ENCODE assay signal across 8 cellular contexts in genomic region chr1:55215194-55216021, GRCh38. TPM values are rescaled to one million over a fixed set of nuclear protein-coding genes. Genes with fewer than 3 reads are reported as not detected.
A peak's percentile ranks its signal among the peaks of the same experiment; 100 is the strongest.
DNase-seq lines count a peak whose midpoint lies in the region; ATAC-seq and TF ChIP-seq lines count a peak whose summit lies in the region.

A gene with protein sequence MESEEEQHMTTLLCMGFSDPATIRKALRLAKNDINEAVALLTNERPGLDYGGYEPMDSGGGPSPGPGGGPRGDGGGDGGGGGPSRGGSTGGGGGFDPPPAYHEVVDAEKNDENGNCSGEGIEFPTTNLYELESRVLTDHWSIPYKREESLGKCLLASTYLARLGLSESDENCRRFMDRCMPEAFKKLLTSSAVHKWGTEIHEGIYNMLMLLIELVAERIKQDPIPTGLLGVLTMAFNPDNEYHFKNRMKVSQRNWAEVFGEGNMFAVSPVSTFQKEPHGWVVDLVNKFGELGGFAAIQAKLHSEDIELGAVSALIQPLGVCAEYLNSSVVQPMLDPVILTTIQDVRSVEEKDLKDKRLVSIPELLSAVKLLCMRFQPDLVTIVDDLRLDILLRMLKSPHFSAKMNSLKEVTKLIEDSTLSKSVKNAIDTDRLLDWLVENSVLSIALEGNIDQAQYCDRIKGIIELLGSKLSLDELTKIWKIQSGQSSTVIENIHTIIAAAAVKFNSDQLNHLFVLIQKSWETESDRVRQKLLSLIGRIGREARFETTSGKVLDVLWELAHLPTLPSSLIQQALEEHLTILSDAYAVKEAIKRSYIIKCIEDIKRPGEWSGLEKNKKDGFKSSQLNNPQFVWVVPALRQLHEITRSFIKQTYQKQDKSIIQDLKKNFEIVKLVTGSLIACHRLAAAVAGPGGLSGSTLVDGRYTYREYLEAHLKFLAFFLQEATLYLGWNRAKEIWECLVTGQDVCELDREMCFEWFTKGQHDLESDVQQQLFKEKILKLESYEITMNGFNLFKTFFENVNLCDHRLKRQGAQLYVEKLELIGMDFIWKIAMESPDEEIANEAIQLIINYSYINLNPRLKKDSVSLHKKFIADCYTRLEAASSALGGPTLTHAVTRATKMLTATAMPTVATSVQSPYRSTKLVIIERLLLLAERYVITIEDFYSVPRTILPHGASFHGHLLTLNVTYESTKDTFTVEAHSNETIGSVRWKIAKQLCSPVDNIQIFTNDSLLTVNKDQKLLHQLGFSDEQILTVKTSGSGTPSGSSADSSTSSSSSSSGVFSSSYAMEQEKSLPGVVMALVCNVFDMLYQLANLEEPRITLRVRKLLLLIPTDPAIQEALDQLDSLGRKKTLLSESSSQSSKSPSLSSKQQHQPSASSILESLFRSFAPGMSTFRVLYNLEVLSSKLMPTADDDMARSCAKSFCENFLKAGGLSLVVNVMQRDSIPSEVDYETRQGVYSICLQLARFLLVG (N-terminal part only) (minus strand): TSS chr1:55215364. CDS start chr1:55215113, 251 bp downstream.

- POLR2A ChIA-PET in CD8-positive, alpha-beta T cell (lab: Charles Lee): interaction anchor here (0.6 to 1.8 kb wide), 2 partner anchors 10 to 68 kb away, joined by 3 to 5 read pairs; no protein-coding TSS in a partner anchor

- peak; percentile 60 to 91 (median 82) for DNase-seq in CD8-positive, alpha-beta T cell
- DNase-seq in NOMO-1 treated with DMSO at 0.1 percent for 48 hours (lab: John Stamatoyannopoulos, UW; ENCODE audit: unreplicated experiment): peak; percentile 66
- peak; percentile 39 for DNase-seq in activated CD8-positive, alpha-beta memory T cell treated with anti-CD3 and anti-CD28 coated beads, Interleukin-2, amount 50 U/mL, for 24 hours (ENCODE audit: extremely low read depth)
- DNase-seq in mesothelial cell of epicardium (ENCODE audit: low spot score in 2 of 2, unreplicated experiment in 2 of 2): peak; percentile 60 to 82
- DNase-seq in stimulated activated CD8-positive, alpha-beta memory T cell treated with anti-CD3 and anti-CD28 coated beads, Interleukin-15, amount 100 ng/mL, for 48 hours (ENCODE audit: low read depth in 2 of 2): peak; percentile 65 to 72

- H3K27ac ChIP-seq in CD8-positive, alpha-beta T cell (ENCODE audit: low read depth, low read length): peak within 1 kb of the TSS; percentile 81

- peaks cover 12% of the 10 kb centered on the region for H3K36me3 Mint-ChIP-seq in CD8-positive, alpha-beta T cell
- H3K36me3 Mint-ChIP-seq in mesothelial cell of epicardium: no peaks in the 10 kb centered on the region

- H3K4me3 Mint-ChIP-seq in CD8-positive, alpha-beta T cell: peak within 1 kb of the TSS; percentile 97
- peak within 1 kb of the TSS; percentile 82 for H3K4me3 Mint-ChIP-seq in mesothelial cell of epicardium

- H3K4me1 Mint-ChIP-seq in CD8-positive, alpha-beta T cell (ENCODE audit: low read depth): peaks cover 68% of the 10 kb centered on the region
- peaks cover 46% of the 10 kb centered on the region for H3K4me1 Mint-ChIP-seq in mesothelial cell of epicardium

- H3K36me3 ChIP-seq in CD8-positive, alpha-beta T cell (ENCODE audit: insufficient read depth, low read length): no peaks in the 10 kb centered on the region

- intact Hi-C loops in CD8-positive, alpha-beta T cell (cut with DNase I, micrococcal nuclease): loop anchor here (5.0 to 10.0 kb wide), 5 partner anchors 33 to 811 kb away; partner anchors contain the start of gene SSBP3 (in 1 of the 2)

- in situ Hi-C loops in endometrial microvascular endothelial cells (cut with HindIII; ENCODE audit: inconsistent ontology term, low pct_unique_long_range_greater_than_20kb, low sequenced_read_pairs): no loop called here

- peak; percentile 76 for ATAC-seq in CD8-positive, alpha-beta T cell
- ATAC-seq in GM19397 (IDR thresholded peaks at IDR 0.05; ENCODE audit: unreplicated experiment): peak; percentile 83
- ATAC-seq in HG03521 (IDR thresholded peaks at IDR 0.05; ENCODE audit: unreplicated experiment): peak; percentile 75

- CTCF ChIA-PET in CD8-positive, alpha-beta T cell (lab: Charles Lee): interaction anchor here (0.9 to 1.4 kb wide), 2 partner anchors 30 to 72 kb away, joined by 3 to 5 read pairs; no protein-coding TSS in a partner anchor

- H3K4me1 ChIP-seq in CD8-positive, alpha-beta T cell (ENCODE audit: insufficient read depth, low read length): peaks cover 45% of the 10 kb centered on the region

- H3K9me3 Mint-ChIP-seq in CD8-positive, alpha-beta T cell: no peaks in the 10 kb centered on the region
- H3K9me3 Mint-ChIP-seq in mesothelial cell of epicardium: no peaks in the 10 kb centered on the region

- peak within 1 kb of the TSS; percentile 76 for H3K4me3 ChIP-seq in CD8-positive, alpha-beta T cell (ENCODE audit: low read depth, low read length)

- no peaks in the 10 kb centered on the region for H3K9me3 ChIP-seq in CD8-positive, alpha-beta T cell (ENCODE audit: low read length)

- peak within 1 kb of the TSS; percentile 98 for H3K27ac Mint-ChIP-seq in CD8-positive, alpha-beta T cell
- peak within 1 kb of the TSS; percentile 84 for H3K27ac Mint-ChIP-seq in mesothelial cell of epicardium

- no peak for TF ChIP-seq CTCF in CD8-positive, alpha-beta T cell (IDR thresholded peaks at IDR 0.05)
- TF ChIP-seq CTCF in mesothelial cell of epicardium (IDR thresholded peaks at IDR 0.05; ENCODE audit: unreplicated experiment): no peak

- no peaks in the 10 kb centered on the region for H3K27me3 ChIP-seq in CD8-positive, alpha-beta T cell (ENCODE audit: insufficient read depth, low read length)

- H3K27me3 Mint-ChIP-seq in CD8-positive, alpha-beta T cell (ENCODE audit: low read depth): no peaks in the 10 kb centered on the region
- no peaks in the 10 kb centered on the region for H3K27me3 Mint-ChIP-seq in mesothelial cell of epicardium (ENCODE audit: low read depth)

RNA-seq across cellular contexts. Expression of the gene that starts here (rescaled TPM):
- total RNA-seq in CD8-positive, alpha-beta T cell: 10 to 100 TPM; 74.0 to 79.6 TPM
- total RNA-seq in endometrial microvascular endothelial cells (ENCODE audit: inconsistent ontology term) (22.5 TPM), mesothelial cell of epicardium (49.8 to 58.1 TPM (median 53.3 TPM) in 3 replicates)

Comparison
In these comparisons a context has a peak if more than half of its experiments do, and no peak if none do; other contexts are left out.
1. Peak in every context shown above with its lines: DNase-seq, ATAC-seq, H3K4me3 ChIP-seq and H3K27ac ChIP-seq.